8 cellular contexts compared by ENCODE assay signal in genomic region chr7:73423519-73424485, GRCh38. TPM values are rescaled to one million over a fixed set of nuclear protein-coding genes. Genes with fewer than 3 reads are reported as not detected.
A peak's percentile ranks its signal among the peaks of the same experiment; 100 is the strongest.
DNase-seq lines count a peak whose midpoint lies in the region; ATAC-seq, FAIRE-seq and TF ChIP-seq lines count a peak whose summit lies in the region.

No MANE protein-coding gene starts in this region.

- no peak overlapping the region for H3K27ac ChIP-seq in HEK293 (ENCODE audit: extremely low read depth, low read depth, low read length)
- peak overlapping the region; percentile 70 for H3K27ac ChIP-seq in cingulate gyrus (ENCODE audit: low read depth, low read length)
- H3K27ac ChIP-seq in lower lobe of right lung, result no peak overlapping the region
- no peak overlapping the region for H3K27ac ChIP-seq in thoracic aorta

- H3K4me1 ChIP-seq in HEK293 (ENCODE audit: control insufficient read depth, insufficient read depth, low read length) (no peaks in the 10 kb centered on the region), lower lobe of right lung (peaks cover 9% of the 10 kb centered on the region), thoracic aorta (ENCODE audit: control insufficient read depth in 1 of 2, low read depth in 2 of 2) (peaks cover 0 to 13% of the 10 kb centered on the region in 2 donors), mucosa of descending colon (ENCODE audit: low read depth) (no peaks in the 10 kb centered on the region)

- TF ChIP-seq CTCF in HEK293 (tag by site-specific recombination; IDR thresholded peaks at IDR 0.05) (no peak), lower lobe of right lung (IDR thresholded peaks at IDR 0.05) (no peak), thoracic aorta (IDR thresholded peaks at IDR 0.05) (no peak), mucosa of descending colon (IDR thresholded peaks at IDR 0.05) (no peak)

- DNase-seq in lower lobe of right lung, result no peak
- DNase-seq in thoracic aorta (ENCODE audit: low spot score), result no peak
- no peak for DNase-seq in HK-2 (ENCODE audit: unreplicated experiment)
- no peak for DNase-seq in mucosa of descending colon
- no peak for DNase-seq in RCC 7860 (ENCODE audit: low spot score)
- DNase-seq in NCI-H1092 treated with DMSO at 0.1 percent for 48 hours (lab: John Stamatoyannopoulos, UW), result no peak

- H3K9me3 ChIP-seq in HEK293 (ENCODE audit: control insufficient read depth, insufficient read depth, low read depth, low read length), result no peaks in the 10 kb centered on the region
- no peaks in the 10 kb centered on the region for H3K9me3 ChIP-seq in lower lobe of right lung
- no peaks in the 10 kb centered on the region for H3K9me3 ChIP-seq in thoracic aorta
- no peaks in the 10 kb centered on the region for H3K9me3 ChIP-seq in mucosa of descending colon

- H3K27me3 ChIP-seq in lower lobe of right lung (ENCODE audit: low read depth) (peaks cover 4% of the 10 kb centered on the region), thoracic aorta (replicated peaks; ENCODE audit: insufficient read depth) (no peaks in the 10 kb centered on the region)

- peak; percentile 49 to 56 for ATAC-seq in lower lobe of right lung
- no peak for ATAC-seq in thoracic aorta (ENCODE audit: insufficient number of reproducible peaks, low FRiP score, low read depth)
- ATAC-seq in mucosa of descending colon, result no peak

- CTCF ChIA-PET in HEK293 (lab: Yijun Ruan, JAX), result no interaction called here

- no peak for FAIRE-seq in RCC 7860 (lab: Jason Lieb, UNC)

- POLR2A ChIA-PET in HEK293 (lab: Yijun Ruan, JAX), result interaction anchor here (0.6 kb wide), 2 partner anchors 9 to 314 kb away, joined by 4 read pairs; no protein-coding TSS in a partner anchor

- H3K4me3 ChIP-seq in HEK293 (ENCODE audit: low read depth, low read length) (no peak overlapping the region), lower lobe of right lung (peak overlapping the region; percentile 33), thoracic aorta (peak overlapping the region; percentile 76), mucosa of descending colon (no peak overlapping the region)

- intact Hi-C loops in lower lobe of right lung (cut with DNase I) (no loop called here), mucosa of descending colon (cut with DNase I, micrococcal nuclease) (no loop called here)

- no peaks in the 10 kb centered on the region for H3K36me3 ChIP-seq in HEK293 (ENCODE audit: control insufficient read depth in 2 of 2, insufficient read depth in 1 of 2, low read length in 2 of 2)
- no peaks in the 10 kb centered on the region for H3K36me3 ChIP-seq in lower lobe of right lung
- no peaks in the 10 kb centered on the region for H3K36me3 ChIP-seq in thoracic aorta
- no peaks in the 10 kb centered on the region for H3K36me3 ChIP-seq in mucosa of descending colon (ENCODE audit: low read depth)

TF ChIP-seq in HEK293, 187 proteins besides CTCF, POLR2A, EP300 and RAD21:
- peak; percentile 18; the same call in 1 of the 2 replicates for TF ChIP-seq GLIS2 (tag by site-specific recombination; IDR thresholded peaks at IDR 0.05)
- no peak for TF ChIP-seq ZNF549 (tag by site-specific recombination; IDR thresholded peaks at IDR 0.05)
TF ChIP-seq in HEK293: peak in this region for 1.

RNA-seq across cellular contexts. Expression of gene FZD9, which starts 9.8 kb away (rescaled TPM):
- total RNA-seq in lower lobe of right lung (0.92 TPM), thoracic aorta (under 1 TPM in 1 of 2 donors, not detected in 1; 0.41 TPM), mucosa of descending colon (under 1 TPM in 2 of 3 donors, not detected in 1; 0.12 to 0.47 TPM)

Comparison
In these comparisons a context has a peak if more than half of its experiments do, and no peak if none do; other contexts are left out.
1. H3K4me3 ChIP-seq: peak in lower lobe of right lung (single experiment) and thoracic aorta (single experiment); none in HEK293 (single experiment) and mucosa of descending colon (single experiment).
2. ATAC-seq: peak in lower lobe of right lung (2 of 2); none in thoracic aorta (single experiment) and mucosa of descending colon (single experiment).